ENCODE assay signal across 16 cellular contexts in the genomic region with DNA sequence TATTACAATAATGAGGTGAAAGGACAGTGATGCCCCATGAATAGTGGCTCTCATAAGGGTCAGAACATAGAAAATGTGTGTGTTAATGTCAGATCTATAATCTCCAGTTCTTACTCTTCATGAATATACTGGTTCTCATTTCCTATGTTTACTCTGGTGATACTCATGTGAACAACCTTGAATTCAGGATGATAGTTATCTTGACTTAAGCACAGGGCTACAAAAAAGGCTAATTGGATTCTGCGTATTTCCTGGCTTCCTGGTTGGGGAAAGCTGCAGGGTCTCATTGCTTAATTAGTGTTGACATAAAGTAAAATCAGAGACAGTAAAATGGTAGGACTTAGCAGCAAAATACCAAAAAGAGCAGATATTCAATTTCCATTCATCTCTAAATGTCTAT.
"Had no signal": no experiment of that assay in that cellular context is flagged by ENCODE, and none has a peak within 500 bp of the region (broad histone marks: within the 10 kb centered on the region; RNA-seq: fewer than 3 reads in every experiment).

No MANE protein-coding gene starts in this region.

- DNase-seq: Kasumi-1, MM.1S, NCI-H1092 treated with DMSO at 0.1 percent for 48 hours, NCI-H146, NCI-H1694 treated with DMSO at 0.1 percent for 48 hours, NCI-H1930, NCI-H2107, NCI-H2227 treated with DMSO at 0.1 percent for 48 hours, NCI-H524, NCI-H774, SHP77, SW 1271, T-cell had no signal

- ATAC-seq: K562, Panc1, T-cell had no signal

- FAIRE-seq: HTR-8/SVneo, K562 had no signal
